ENCODE assay signal across 21 cellular contexts in genomic region chr12:104482113-104482512, GRCh38. TPM values are rescaled to one million over a fixed set of nuclear protein-coding genes. Genes with fewer than 3 reads are reported as not detected.
DNase-seq lines count a peak whose midpoint lies in the region; ATAC-seq and TF ChIP-seq lines count a peak whose summit lies in the region.
"Had no signal": no experiment of that assay in that cellular context is flagged by ENCODE, and none has a peak within 500 bp of the region (broad histone marks: within the 10 kb centered on the region; RNA-seq: fewer than 3 reads in every experiment).

No MANE protein-coding gene starts in this region.

- ATAC-seq in stimulated activated naive CD8-positive, alpha-beta T cell treated with anti-CD3 and anti-CD28 coated beads, Interleukin-15, amount 100 ng/mL, for 72 hours: no peak
- ATAC-seq in stimulated activated naive CD8-positive, alpha-beta T cell treated with anti-CD3 and anti-CD28 coated beads, Interleukin-15, Interleukin-2, amounts not matched to agents 100 U/mL and 50 U/mL, for 24 hours: no peak
- ATAC-seq in activated T-helper 17 cell treated with anti-CD3 and anti-CD28 coated beads, Interleukin-2, amount 50 U/mL, for 72 hours (replicated peaks): no peak
- ATAC-seq: foreskin keratinocyte, WTC11 had no signal

- H3K4me1 Mint-ChIP-seq in stimulated activated naive CD8-positive, alpha-beta T cell treated with anti-CD3 and anti-CD28 coated beads, Interleukin-15, amount 100 ng/mL, for 72 hours: peaks cover 100% of the 10 kb centered on the region
- H3K4me1 Mint-ChIP-seq in activated T-helper 17 cell treated with anti-CD3 and anti-CD28 coated beads, Interleukin-2, amount 50 U/mL, for 72 hours: peaks cover 72% of the 10 kb centered on the region

- no peaks in the 10 kb centered on the region for H3K9me3 Mint-ChIP-seq in stimulated activated naive CD8-positive, alpha-beta T cell treated with anti-CD3 and anti-CD28 coated beads, Interleukin-15, amount 100 ng/mL, for 72 hours
- H3K9me3 Mint-ChIP-seq in activated T-helper 17 cell treated with anti-CD3 and anti-CD28 coated beads, Interleukin-2, amount 50 U/mL, for 72 hours: no peaks in the 10 kb centered on the region
- H3K9me3 Mint-ChIP-seq: H9 had no signal

- no peak for DNase-seq in stimulated activated naive CD8-positive, alpha-beta T cell treated with anti-CD3 and anti-CD28 coated beads, Interleukin-15, amount 100 ng/mL, for 72 hours
- DNase-seq in stimulated activated naive CD8-positive, alpha-beta T cell treated with anti-CD3 and anti-CD28 coated beads, Interleukin-15, Interleukin-2, amounts not matched to agents 100 U/mL and 50 U/mL, for 24 hours: no peak
- no peak for DNase-seq in hippocampal formation (lab: John Stamatoyannopoulos, UW)
- DNase-seq in lower leg skin (ENCODE audit: low spot score in 2 of 2): no peak
- DNase-seq in amygdala (lab: John Stamatoyannopoulos, UW): no peak
- DNase-seq: activated CD8-positive, alpha-beta memory T cell treated with anti-CD3 and anti-CD28 coated beads, Interleukin-2, amount 50 U/mL, for 4 hours; dermis blood vessel endothelial cell; DMS53; foreskin keratinocyte; H9; NCI-H1417 treated with DMSO at 0.1 percent for 48 hours; SIG-M5; sigmoid colon; stomach; upper lobe of left lung had no signal

- no peaks in the 10 kb centered on the region for H3K9me3 ChIP-seq in KOPT-K1 (ENCODE audit: insufficient read depth, low read length, poor library complexity, severe bottlenecking)
- H3K9me3 ChIP-seq: pancreas, sigmoid colon, upper lobe of left lung had no signal

- H3K27me3 Mint-ChIP-seq in stimulated activated naive CD8-positive, alpha-beta T cell treated with anti-CD3 and anti-CD28 coated beads, Interleukin-15, amount 100 ng/mL, for 72 hours: no peaks in the 10 kb centered on the region
- H3K27me3 Mint-ChIP-seq in activated T-helper 17 cell treated with anti-CD3 and anti-CD28 coated beads, Interleukin-2, amount 50 U/mL, for 72 hours: no peaks in the 10 kb centered on the region

- WGBS in lower leg skin, 2 donors: 67 to 77% methylated on average over 4 of the region's 4 CpGs

- H3K4me3 ChIP-seq in lower leg skin (ENCODE audit: low read depth, poor library complexity, severe bottlenecking): no peak overlapping the region
- H3K4me3 ChIP-seq: hepatocyte, pancreas, sigmoid colon, stomach, upper lobe of left lung had no signal

- no peak for TF ChIP-seq POLR2A in lower leg skin (IDR thresholded peaks at IDR 0.05)

- no peak for TF ChIP-seq CTCF in lower leg skin (IDR thresholded peaks at IDR 0.05)

- peaks cover 58% of the 10 kb centered on the region for H3K36me3 ChIP-seq in KOPT-K1 (ENCODE audit: insufficient read depth, low read length)
- H3K36me3 ChIP-seq: pancreas, sigmoid colon, stomach had no signal

- intact Hi-C loops in lower leg skin (cut with DNase I; ENCODE audit: low total_unique reads): no loop called here

- H3K27ac ChIP-seq in KOPT-K1 (ENCODE audit: low read depth, low read length, poor library complexity, severe bottlenecking): peak overlapping the region; percentile 99
- H3K27ac ChIP-seq: epithelial cell of prostate, foreskin keratinocyte, hepatocyte, pancreas, sigmoid colon had no signal

- H3K36me3 Mint-ChIP-seq in activated T-helper 17 cell treated with anti-CD3 and anti-CD28 coated beads, Interleukin-2, amount 50 U/mL, for 72 hours (ENCODE audit: low read depth): peaks cover 28% of the 10 kb centered on the region

- peak overlapping the region; percentile 24 to 65 for H3K27ac Mint-ChIP-seq in stimulated activated naive CD8-positive, alpha-beta T cell treated with anti-CD3 and anti-CD28 coated beads, Interleukin-15, amount 100 ng/mL, for 72 hours
- peak overlapping the region; percentile 78 for H3K27ac Mint-ChIP-seq in activated T-helper 17 cell treated with anti-CD3 and anti-CD28 coated beads, Interleukin-2, amount 50 U/mL, for 72 hours

- peak overlapping the region in 1 of 2 donors; percentile 33 for H3K4me3 Mint-ChIP-seq in stimulated activated naive CD8-positive, alpha-beta T cell treated with anti-CD3 and anti-CD28 coated beads, Interleukin-15, amount 100 ng/mL, for 72 hours
- H3K4me3 Mint-ChIP-seq in activated T-helper 17 cell treated with anti-CD3 and anti-CD28 coated beads, Interleukin-2, amount 50 U/mL, for 72 hours: peak overlapping the region; percentile 40
- H3K4me3 Mint-ChIP-seq: H9, WTC11 had no signal

RNA-seq across cellular contexts. Expression of gene CHST11, which starts 25.4 kb away (rescaled TPM):
- total RNA-seq in activated T-helper 17 cell treated with anti-CD3 and anti-CD28 coated beads, Interleukin-2, amount 50 U/mL, for 72 hours: 10 to 100 TPM; 36.2 to 61.7 TPM
- total RNA-seq in lower leg skin: 1 to 10 TPM; 2.1 to 7.3 (median 4.9) TPM

Comparison
In these comparisons a context has a peak if more than half of its experiments do, and no peak if none do; other contexts are left out.
1. RNA of gene CHST11, which starts 25.4 kb away (total RNA-seq): 36.2 to 61.7 TPM in activated T-helper 17 cell treated with anti-CD3 and anti-CD28 coated beads, Interleukin-2, amount 50 U/mL, for 72 hours; 2.1 to 7.3 TPM in lower leg skin; every median in the first group is over 4 times any median in the second.